In the genomic region with DNA sequence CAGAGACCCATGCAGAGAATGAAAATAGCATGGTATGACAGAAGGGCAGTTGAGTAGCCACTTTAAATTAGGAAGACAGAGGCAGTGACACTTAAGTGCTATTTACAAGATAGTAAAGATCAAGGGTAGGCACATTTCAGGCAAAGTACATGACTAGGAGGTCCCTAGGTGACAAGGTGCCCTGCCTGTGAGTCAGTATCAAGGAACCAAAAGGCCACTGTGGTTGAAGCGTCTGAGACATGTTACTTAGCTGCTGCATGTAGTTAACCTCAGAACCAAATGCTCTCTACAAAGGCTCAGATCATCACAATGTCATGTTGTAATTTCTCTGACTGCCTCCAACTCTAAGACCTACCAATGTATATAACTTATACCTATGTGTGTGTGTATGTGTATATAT, we compare ENCODE assay signal across 19 cellular contexts. TPM values are rescaled to one million over a fixed set of nuclear protein-coding genes. Genes with fewer than 3 reads are reported as not detected.
DNase-seq lines count a peak whose midpoint lies in the region; ATAC-seq and TF ChIP-seq lines count a peak whose summit lies in the region.
"Had no signal": no experiment of that assay in that cellular context is flagged by ENCODE, and none has a peak within 500 bp of the region (broad histone marks: within the 10 kb centered on the region; RNA-seq: fewer than 3 reads in every experiment).

No MANE protein-coding gene starts in this region.

- no CpG with 5 or more reads among the region's 1 CpG for WGBS in H9 (ENCODE audit: extremely low coverage, insufficient read length, low lambda C conversion rate)

- H3K9me3 Mint-ChIP-seq in activated CD4-positive, alpha-beta T cell treated with anti-CD3 and anti-CD28 coated beads for 36 hours (ENCODE audit: low read depth) = no peaks in the 10 kb centered on the region
- no peaks in the 10 kb centered on the region for H3K9me3 Mint-ChIP-seq in activated CD4-positive, alpha-beta T cell treated with anti-CD3 and anti-CD28 coated beads, Interleukin-2, amount 10 ng/mL, durations not matched to agents 7 days and 5 days
- H3K9me3 Mint-ChIP-seq in H9 = no peaks in the 10 kb centered on the region; a peak in 1 of 5 replicates
- H3K9me3 Mint-ChIP-seq: activated naive CD4-positive, alpha-beta T cell treated with anti-CD3 and anti-CD28 coated beads, Interleukin-2, amount 50 U/mL, for 24 hours; nephron had no signal

- no peak overlapping the region for H2BK20ac ChIP-seq in H9 (ENCODE audit: low read depth, low read length, poor library complexity, severe bottlenecking)

- intact Hi-C loops in activated CD4-positive, alpha-beta T cell treated with anti-CD3 and anti-CD28 coated beads for 36 hours (cut with DNase I, micrococcal nuclease) = no loop called here
- intact Hi-C loops in posterior vena cava (cut with DNase I) = no loop called here

- H3K79me1 ChIP-seq in H9 (ENCODE audit: insufficient read depth, low read depth, low read length, poor library complexity, severe bottlenecking) = no peaks in the 10 kb centered on the region

- no peak overlapping the region for H3K4ac ChIP-seq in H9 (ENCODE audit: low read depth, low read length)

- no peaks in the 10 kb centered on the region for H3K36me3 ChIP-seq in brain microvascular endothelial cell (replicated peaks)
- H3K36me3 ChIP-seq: WERI-Rb-1 had no signal

- no peaks in the 10 kb centered on the region for H3K9me3 ChIP-seq in H9 (ENCODE audit: control insufficient read depth, low read depth, low read length)
- H3K9me3 ChIP-seq: upper lobe of left lung had no signal

- no peak overlapping the region for H3K18ac ChIP-seq in H9 (ENCODE audit: insufficient read length, low read depth, low read length)

- DNase-seq in activated CD4-positive, alpha-beta T cell treated with anti-CD3 and anti-CD28 coated beads for 36 hours = peak; percentile 21
- no peak for DNase-seq in activated CD4-positive, alpha-beta T cell treated with anti-CD3 and anti-CD28 coated beads, Interleukin-2, amount 10 ng/mL, durations not matched to agents 7 days and 5 days
- DNase-seq in H9 = peak; percentile 30
- peak; percentile 21 for DNase-seq in brain microvascular endothelial cell
- DNase-seq in posterior vena cava (ENCODE audit: low spot score) = peak; percentile 2
- DNase-seq in NCI-H1092 (lab: John Stamatoyannopoulos, UW) = no peak
- DNase-seq: head of caudate nucleus; NCI-H187 treated with DMSO at 0.1 percent for 48 hours; NCI-H446; stimulated activated naive CD4-positive, alpha-beta T cell; upper lobe of left lung; WERI-Rb-1 had no signal

- no peaks in the 10 kb centered on the region for H3K27me3 Mint-ChIP-seq in activated CD4-positive, alpha-beta T cell treated with anti-CD3 and anti-CD28 coated beads for 36 hours
- no peaks in the 10 kb centered on the region for H3K27me3 Mint-ChIP-seq in activated CD4-positive, alpha-beta T cell treated with anti-CD3 and anti-CD28 coated beads, Interleukin-2, amount 10 ng/mL, durations not matched to agents 7 days and 5 days
- H3K27me3 Mint-ChIP-seq in H9 (ENCODE audit: low read depth) = no peaks in the 10 kb centered on the region
- H3K27me3 Mint-ChIP-seq: activated naive CD4-positive, alpha-beta T cell treated with anti-CD3 and anti-CD28 coated beads, Interleukin-2, amount 50 U/mL, for 24 hours had no signal

- H2BK15ac ChIP-seq in H9 (ENCODE audit: low read depth, low read length) = no peak overlapping the region

- no peaks in the 10 kb centered on the region for H3K4me1 Mint-ChIP-seq in activated CD4-positive, alpha-beta T cell treated with anti-CD3 and anti-CD28 coated beads for 36 hours
- H3K4me1 Mint-ChIP-seq in activated CD4-positive, alpha-beta T cell treated with anti-CD3 and anti-CD28 coated beads, Interleukin-2, amount 10 ng/mL, durations not matched to agents 7 days and 5 days = no peaks in the 10 kb centered on the region
- H3K4me1 Mint-ChIP-seq in H9 = peaks cover 0 to 4% of the 10 kb centered on the region in 2 experiments; a peak in 2 of 4 replicates
- H3K4me1 Mint-ChIP-seq: activated naive CD4-positive, alpha-beta T cell treated with anti-CD3 and anti-CD28 coated beads, Interleukin-2, amount 50 U/mL, for 24 hours; nephron had no signal

- no peaks in the 10 kb centered on the region for H4K20me1 ChIP-seq in H9 (ENCODE audit: control insufficient read depth, insufficient read depth, insufficient read length)

- CTCF ChIA-PET in activated CD4-positive, alpha-beta T cell treated with anti-CD3 and anti-CD28 coated beads for 36 hours (lab: Charles Lee) = interaction anchor here (0.7 kb wide), 1 partner anchor 66 kb away, joined by 3 read pairs; no protein-coding TSS in a partner anchor
- CTCF ChIA-PET in activated CD4-positive, alpha-beta T cell treated with anti-CD3 and anti-CD28 coated beads, Interleukin-2, amount 10 ng/mL, durations not matched to agents 7 days and 5 days (lab: Charles Lee) = interaction anchor here (0.5 kb wide), 1 partner anchor 20 kb away, joined by 5 read pairs; no protein-coding TSS in a partner anchor

- no peak overlapping the region for H2BK12ac ChIP-seq in H9 (ENCODE audit: insufficient read length, low read depth, low read length)

- no peak overlapping the region for H3K14ac ChIP-seq in H9 (ENCODE audit: insufficient read depth, low read length)

- TF ChIP-seq CTCF in H9 (conservative IDR thresholded peaks at IDR 0.05) = no peak
- no peak for TF ChIP-seq CTCF in brain microvascular endothelial cell (IDR thresholded peaks at IDR 0.05; ENCODE audit: low read depth, low read length, missing control alignments)

- no peaks in the 10 kb centered on the region for H3K36me3 Mint-ChIP-seq in activated CD4-positive, alpha-beta T cell treated with anti-CD3 and anti-CD28 coated beads for 36 hours (ENCODE audit: low read depth)
- no peaks in the 10 kb centered on the region for H3K36me3 Mint-ChIP-seq in activated CD4-positive, alpha-beta T cell treated with anti-CD3 and anti-CD28 coated beads, Interleukin-2, amount 10 ng/mL, durations not matched to agents 7 days and 5 days (ENCODE audit: low read depth)
- H3K36me3 Mint-ChIP-seq in H9 (ENCODE audit: insufficient read depth in 1 of 3, low read depth in 3 of 3) = no peaks in the 10 kb centered on the region; a peak in 1 of 7 replicates

- peak; percentile 79 for ATAC-seq in activated CD4-positive, alpha-beta T cell treated with anti-CD3 and anti-CD28 coated beads for 36 hours
- ATAC-seq in GM18520 (IDR thresholded peaks at IDR 0.05; ENCODE audit: unreplicated experiment) (no peak), GM21528 (IDR thresholded peaks at IDR 0.05; ENCODE audit: low FRiP score, unreplicated experiment) (no peak)
- ATAC-seq: esophagus mucosa had no signal

- no peak overlapping the region for H3K23ac ChIP-seq in H9 (ENCODE audit: insufficient read length, low read depth, low read length)

- H3K27me3 ChIP-seq in H9 (ENCODE audit: insufficient read depth, low read length) (no peaks in the 10 kb centered on the region), brain microvascular endothelial cell (replicated peaks) (no peaks in the 10 kb centered on the region)
- H3K27me3 ChIP-seq: upper lobe of left lung had no signal

- H3K4me3 Mint-ChIP-seq in activated CD4-positive, alpha-beta T cell treated with anti-CD3 and anti-CD28 coated beads for 36 hours = no peak overlapping the region
- no peak overlapping the region for H3K4me3 Mint-ChIP-seq in activated CD4-positive, alpha-beta T cell treated with anti-CD3 and anti-CD28 coated beads, Interleukin-2, amount 10 ng/mL, durations not matched to agents 7 days and 5 days
- no peak overlapping the region for H3K4me3 Mint-ChIP-seq in H9
- H3K4me3 Mint-ChIP-seq: activated naive CD4-positive, alpha-beta T cell treated with anti-CD3 and anti-CD28 coated beads, Interleukin-2, amount 50 U/mL, for 24 hours; CD14-positive monocyte; nephron had no signal

- H2BK120ac ChIP-seq in H9 (ENCODE audit: low read depth, low read length, poor library complexity, severe bottlenecking) = no peak overlapping the region

- no peak overlapping the region for H3K4me2 ChIP-seq in H9 (ENCODE audit: insufficient read depth, insufficient read length, low read length)

- no peak overlapping the region for H2AFZ ChIP-seq in H9 (ENCODE audit: low read length)

- no peak overlapping the region for H3T11ph ChIP-seq in H9 (ENCODE audit: low read length)

- H3K56ac ChIP-seq in H9 (ENCODE audit: insufficient read length, low read depth, low read length) = no peak overlapping the region

- H3K9ac ChIP-seq in H9 (ENCODE audit: extremely low read depth, insufficient read length, low read length) = no peak overlapping the region

- H3K79me2 ChIP-seq in H9 (ENCODE audit: insufficient read depth, low read length) = no peaks in the 10 kb centered on the region

- POLR2A ChIA-PET in activated CD4-positive, alpha-beta T cell treated with anti-CD3 and anti-CD28 coated beads for 36 hours (lab: Charles Lee) = no interaction called here
- POLR2A ChIA-PET in activated CD4-positive, alpha-beta T cell treated with anti-CD3 and anti-CD28 coated beads, Interleukin-2, amount 10 ng/mL, durations not matched to agents 7 days and 5 days (lab: Charles Lee) = no interaction called here

- H3K23me2 ChIP-seq in H9 (ENCODE audit: insufficient read length, low read depth, low read length, poor library complexity, severe bottlenecking) = no peaks in the 10 kb centered on the region

- no peak overlapping the region for H4K5ac ChIP-seq in H9 (ENCODE audit: insufficient read length, low read depth, low read length)

- H4K8ac ChIP-seq in H9 (replicated peaks; ENCODE audit: insufficient read length, low read depth, low read length) = no peak overlapping the region

- no peaks in the 10 kb centered on the region for H3K4me1 ChIP-seq in H9 (ENCODE audit: insufficient read depth, low read length)
- H3K4me1 ChIP-seq: upper lobe of left lung had no signal

- no peak overlapping the region for H2BK5ac ChIP-seq in H9 (ENCODE audit: insufficient read length, low read length)

- no peak overlapping the region for H4K91ac ChIP-seq in H9 (ENCODE audit: insufficient read length, low read depth, low read length)

- H2AK5ac ChIP-seq in H9 (ENCODE audit: insufficient read length, low read length) = no peak overlapping the region

- no peak overlapping the region for H3K27ac ChIP-seq in H9 (ENCODE audit: insufficient read length, low read depth, low read length)
- no peak overlapping the region for H3K27ac ChIP-seq in brain microvascular endothelial cell
- H3K27ac ChIP-seq: upper lobe of left lung, WERI-Rb-1 had no signal

- in situ Hi-C loops in brain microvascular endothelial cell (cut with HindIII; ENCODE audit: low pct_ligation_motif_present, low sequenced_read_pairs) = no loop called here

- no peak overlapping the region for H3K27ac Mint-ChIP-seq in activated CD4-positive, alpha-beta T cell treated with anti-CD3 and anti-CD28 coated beads for 36 hours
- no peak overlapping the region for H3K27ac Mint-ChIP-seq in activated CD4-positive, alpha-beta T cell treated with anti-CD3 and anti-CD28 coated beads, Interleukin-2, amount 10 ng/mL, durations not matched to agents 7 days and 5 days
- H3K27ac Mint-ChIP-seq in H9 = no peak overlapping the region
- H3K27ac Mint-ChIP-seq: activated naive CD4-positive, alpha-beta T cell treated with anti-CD3 and anti-CD28 coated beads, Interleukin-2, amount 50 U/mL, for 24 hours; nephron had no signal

- no peak overlapping the region for H3K4me3 ChIP-seq in brain microvascular endothelial cell (ENCODE audit: low read depth, low read length)
- H3K4me3 ChIP-seq: lung, upper lobe of left lung had no signal

RNA-seq across cellular contexts. Expression of a gene that starts 49.0 kb away (rescaled TPM):
- 10 to 100 TPM; 30.2 to 31.3 TPM for total RNA-seq in activated CD4-positive, alpha-beta T cell treated with anti-CD3 and anti-CD28 coated beads for 36 hours
- total RNA-seq in activated CD4-positive, alpha-beta T cell treated with anti-CD3 and anti-CD28 coated beads, Interleukin-2, amount 10 ng/mL, durations not matched to agents 7 days and 5 days = 10 to 100 TPM; 12.3 TPM
- total RNA-seq in H9 (2021) (104 and 109 TPM in 2 replicates), posterior vena cava (100 to 1,000 TPM; 107 to 167 TPM)

Comparison
In these comparisons a context has a peak if more than half of its experiments do, and no peak if none do; other contexts are left out.
1. DNase-seq: peak in activated CD4-positive, alpha-beta T cell treated with anti-CD3 and anti-CD28 coated beads for 36 hours (single experiment), H9 (single experiment), brain microvascular endothelial cell (single experiment) and posterior vena cava (single experiment); none in activated CD4-positive, alpha-beta T cell treated with anti-CD3 and anti-CD28 coated beads, Interleukin-2, amount 10 ng/mL, durations not matched to agents 7 days and 5 days (single experiment) and NCI-H1092 (single experiment).